Comparison of ENCODE assay signal across 20 cellular contexts in the genomic region with DNA sequence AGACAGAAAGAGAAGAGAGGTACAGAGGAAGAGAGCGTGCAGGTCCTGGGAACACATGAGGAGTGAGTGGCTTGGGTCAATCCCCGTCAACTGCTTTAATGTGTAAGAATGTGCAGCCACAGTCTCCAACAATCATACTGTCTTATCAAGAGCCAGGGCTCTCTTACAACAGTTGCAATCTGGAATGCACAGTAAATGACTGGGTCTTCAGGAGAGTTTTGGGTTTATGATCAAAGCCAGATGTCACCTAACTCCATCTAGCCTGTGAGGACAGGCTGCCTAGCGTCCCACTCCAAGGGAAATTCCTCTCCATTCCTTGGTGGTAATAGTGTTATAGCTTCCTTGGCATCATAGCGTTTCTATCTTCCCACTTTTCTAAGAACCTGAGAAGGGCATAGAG.
DNase-seq lines count a peak whose midpoint lies in the region; FAIRE-seq and TF ChIP-seq lines count a peak whose summit lies in the region.
"Had no signal": no experiment of that assay in that cellular context is flagged by ENCODE, and none has a peak within 500 bp of the region (broad histone marks: within the 10 kb centered on the region; RNA-seq: fewer than 3 reads in every experiment).

No MANE protein-coding gene starts in this region.

- H3K36me3 ChIP-seq in SK-N-SH (replicated peaks in 1 of 2; ENCODE audit: control insufficient read depth in 1 of 2, insufficient read depth in 2 of 2, low read length in 1 of 2) (no peaks in the 10 kb centered on the region), ovary (no peaks in the 10 kb centered on the region)
- H3K36me3 ChIP-seq: BE2C, HAP-1 had no signal

- H3K27ac ChIP-seq in SK-N-SH (ENCODE audit: low read depth in 2 of 2, low read length in 1 of 2), result no peak overlapping the region; a peak in 1 of 4 replicates
- no peak overlapping the region for H3K27ac ChIP-seq in ovary

- CTCF ChIA-PET in SK-N-SH (lab: Yijun Ruan, JAX), result no interaction called here

- WGBS in SK-N-SH (ENCODE audit: low lambda C conversion rate), result 69% methylated on average over 4 of the region's 4 CpGs
- WGBS in ovary, 3 donors, result 82 to 89% (median 83%) methylated on average over 4 of the region's 4 CpGs

- no peak for TF ChIP-seq EP300 in SK-N-SH (IDR thresholded peaks at IDR 0.05; ENCODE audit: borderline replicate concordance in 1 of 2, low read depth in 1 of 2, low read length in 1 of 2)
- no peak for TF ChIP-seq EP300 in ovary (IDR thresholded peaks at IDR 0.05)

- intact Hi-C loops in ovary (cut with DNase I), result no loop called here

- no peaks in the 10 kb centered on the region for H3F3A ChIP-seq in SK-N-SH (replicated peaks; ENCODE audit: insufficient read depth)

- H3K9ac ChIP-seq in SK-N-SH, result no peak overlapping the region

- H3K27me3 ChIP-seq in SK-N-SH (ENCODE audit: insufficient read depth), result no peaks in the 10 kb centered on the region
- H3K27me3 ChIP-seq in ovary, result no peaks in the 10 kb centered on the region

- no peaks in the 10 kb centered on the region for H3K9me2 ChIP-seq in SK-N-SH

- no peak for TF ChIP-seq RAD21 in SK-N-SH (IDR thresholded peaks at IDR 0.05; ENCODE audit: low read length)

- peak; percentile 51 for FAIRE-seq in HTR-8/SVneo (lab: Jason Lieb, UNC)
- FAIRE-seq: HepG2 had no signal

- H3K4me3 ChIP-seq in SK-N-SH (ENCODE audit: low read depth in 2 of 2, low read length in 1 of 2) (no peak overlapping the region), fibroblast of the aortic adventitia (ENCODE audit: low read depth, low read length) (no peak overlapping the region), ovary (no peak overlapping the region)
- H3K4me3 ChIP-seq: HAP-1 had no signal

- DNase-seq in AG20443 (ENCODE audit: low spot score) (peak; percentile 35), HTR-8/SVneo (ENCODE audit: insufficient read length, low spot score) (no peak), SK-N-SH (no peak), fibroblast of the aortic adventitia (ENCODE audit: low read depth) (peak; percentile 44), T1000 (lab: John Stamatoyannopoulos, UW) (no peak), ovary (no peak), SW 1271 (lab: John Stamatoyannopoulos, UW) (no peak)
- DNase-seq: 8988T; BE2C; C1 segment of cervical spinal cord; CD4-positive, CD25-positive, alpha-beta regulatory T cell; CD8-positive, alpha-beta memory T cell; COR-L47; DMS 273 treated with DMSO at 0.1 percent for 48 hours; DMS53; DND-41; GDM1; KG1 had no signal

- H3K4me1 ChIP-seq in SK-N-SH (ENCODE audit: control insufficient read depth in 1 of 2, insufficient read depth in 2 of 2, low read depth in 1 of 2, low read length in 1 of 2) (0 out of 4 replicates have a peak, but pooled peaks cover 0 to 2% of the 10 kb centered on the region in 2 experiments), ovary (ENCODE audit: insufficient read depth) (no peaks in the 10 kb centered on the region)
- H3K4me1 ChIP-seq: BE2C, HAP-1 had no signal

- no peaks in the 10 kb centered on the region for H3K79me2 ChIP-seq in SK-N-SH (ENCODE audit: insufficient read depth)

- H2AFZ ChIP-seq in SK-N-SH (ENCODE audit: low read depth), result no peak overlapping the region

- H3K4me2 ChIP-seq in SK-N-SH, result no peak overlapping the region

- POLR2A ChIA-PET in SK-N-SH (lab: Yijun Ruan, JAX), result no interaction called here

- no peaks in the 10 kb centered on the region for H3K9me3 ChIP-seq in SK-N-SH
- H3K9me3 ChIP-seq in ovary, result no peaks in the 10 kb centered on the region
- H3K9me3 ChIP-seq: BE2C, HAP-1 had no signal

- no peak for TF ChIP-seq POLR2A in ovary (IDR thresholded peaks at IDR 0.05)

- TF ChIP-seq CTCF in SK-N-SH (IDR thresholded peaks at IDR 0.05) (no peak), fibroblast of the aortic adventitia (IDR thresholded peaks at IDR 0.05; ENCODE audit: insufficient read depth, low read length) (no peak), ovary (IDR thresholded peaks at IDR 0.05) (no peak)

- H4K20me1 ChIP-seq in SK-N-SH (ENCODE audit: insufficient read depth), result no peaks in the 10 kb centered on the region

TF ChIP-seq in SK-N-SH, 30 proteins besides CTCF, POLR2A, EP300 and RAD21:
- TF ChIP-seq TCF12 (IDR thresholded peaks at IDR 0.05), result peak; percentile 79
- TF ChIP-seq TAF1 (IDR thresholded peaks at IDR 0.05; ENCODE audit: borderline replicate concordance, low read depth, low read length), result no peak

Comparison
In these comparisons a context has a peak if more than half of its experiments do, and no peak if none do; other contexts are left out.
1. DNase-seq: peak in AG20443 (single experiment) and fibroblast of the aortic adventitia (single experiment); none in HTR-8/SVneo (single experiment), SK-N-SH (single experiment), T1000 (single experiment), ovary (0 of 5) and SW 1271 (0 of 2).